Comparison of ENCODE assay signal across 8 cellular contexts in the genomic region with DNA sequence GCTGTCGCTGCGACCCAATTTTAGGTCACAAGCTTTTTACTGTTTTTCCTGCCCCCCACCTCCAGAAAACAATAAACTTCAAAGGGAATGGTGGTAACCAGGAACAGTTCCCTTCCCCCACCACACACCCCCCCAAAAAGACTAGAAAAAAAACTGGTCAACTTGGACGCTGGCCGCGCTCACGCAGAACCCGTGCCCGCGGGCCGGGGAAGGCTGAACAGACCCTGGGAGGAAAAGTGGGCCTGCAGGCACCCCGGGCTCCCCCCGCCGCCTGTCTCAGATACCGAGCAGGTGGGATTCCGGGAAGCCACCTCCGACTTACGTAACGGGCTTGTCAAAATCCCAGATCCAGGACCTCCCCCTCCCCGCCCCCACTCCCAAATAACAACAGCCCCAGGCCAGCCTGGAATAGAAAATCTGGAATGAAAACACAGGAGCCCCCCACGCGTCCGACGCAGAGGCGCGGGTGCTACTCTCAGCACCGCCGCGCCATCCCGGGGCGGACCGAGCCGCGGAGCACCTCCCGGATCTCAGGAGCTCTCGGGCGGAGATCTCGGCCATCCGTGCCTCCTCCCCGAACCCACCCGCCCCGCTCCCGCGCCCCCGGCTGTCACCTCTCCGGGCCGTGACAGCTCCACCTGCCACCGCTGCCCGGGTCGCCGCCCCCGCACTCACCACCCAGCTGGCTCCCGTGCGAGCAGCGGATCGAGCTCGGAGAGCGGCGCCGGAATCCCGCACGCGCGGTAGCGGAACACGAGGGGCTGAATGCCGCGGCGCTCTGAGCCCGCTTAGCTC. TPM values are rescaled to one million over a fixed set of nuclear protein-coding genes. Genes with fewer than 3 reads are reported as not detected.
DNase-seq lines count a peak whose midpoint lies in the region; ATAC-seq and TF ChIP-seq lines count a peak whose summit lies in the region.

No MANE protein-coding gene starts in this region.

- H3K9me3 ChIP-seq in right atrium auricular region (no peaks in the 10 kb centered on the region), prostate gland (no peaks in the 10 kb centered on the region)

- H3K4me1 ChIP-seq in right atrium auricular region (peaks cover 0 to 5% of the 10 kb centered on the region in 2 donors), prostate gland (replicated peaks) (no peaks in the 10 kb centered on the region)

- intact Hi-C loops in prostate gland (cut with DNase I): loop anchor here (5.0 kb wide), 1 partner anchor 76 kb away; the partner anchor contains the start of gene RAB11A

- peak; percentile 58 for DNase-seq in GM12865 (ENCODE audit: low read depth)
- peak; percentile 48 for DNase-seq in SHP77 treated with DMSO at 0.1 percent for 48 hours (lab: John Stamatoyannopoulos, UW)
- DNase-seq in amniotic epithelial cell (ENCODE audit: low read depth): peak; percentile 42
- DNase-seq in right atrium auricular region (ENCODE audit: low spot score): peak; percentile 69
- peak; percentile 70 for DNase-seq in prostate gland (ENCODE audit: low spot score)
- DNase-seq in GOT3 (lab: John Stamatoyannopoulos, UW): no peak

- H3K27ac ChIP-seq in right atrium auricular region: peak overlapping the region; percentile 99 to 100
- peak overlapping the region; percentile 98 for H3K27ac ChIP-seq in prostate gland

- WGBS in prostate gland: 0% methylated on average over 52 of the region's 69 CpGs

- H3K4me3 ChIP-seq in GM12865 (ENCODE audit: low read depth, low read length): peak overlapping the region; percentile 96
- H3K4me3 ChIP-seq in right atrium auricular region: peak overlapping the region; percentile 86 to 97
- H3K4me3 ChIP-seq in prostate gland: peak overlapping the region; percentile 95

- TF ChIP-seq CTCF in GM12865 (IDR thresholded peaks at IDR 0.05; ENCODE audit: insufficient read depth, low read depth, low read length, missing control alignments): no peak
- no peak for TF ChIP-seq CTCF in right atrium auricular region (IDR thresholded peaks at IDR 0.05)
- TF ChIP-seq CTCF in prostate gland (IDR thresholded peaks at IDR 0.05): no peak

- H3K27me3 ChIP-seq in right atrium auricular region (no peaks in the 10 kb centered on the region), prostate gland (replicated peaks; ENCODE audit: insufficient read depth) (no peaks in the 10 kb centered on the region)

- ATAC-seq in HG03354 (IDR thresholded peaks at IDR 0.05; ENCODE audit: poor library complexity, severe bottlenecking, unreplicated experiment) (peak; percentile 3), GM21515 (IDR thresholded peaks at IDR 0.05; ENCODE audit: unreplicated experiment) (no peak)

- H3K36me3 ChIP-seq in right atrium auricular region (no peaks in the 10 kb centered on the region), prostate gland (no peaks in the 10 kb centered on the region)

- TF ChIP-seq POLR2A in prostate gland (IDR thresholded peaks at IDR 0.05): no peak

RNA-seq across cellular contexts. Expression of gene DENND4A, which starts 0.6 kb away (rescaled TPM):
- total RNA-seq in right atrium auricular region (10 to 100 TPM; 15.2 to 19.4 TPM), prostate gland (10 to 100 TPM; 24.5 to 49.6 TPM)
